ENCODE assay signal across 8 cellular contexts in genomic region chrX:53435997-53436396, GRCh38. TPM values are rescaled to one million over a fixed set of nuclear protein-coding genes. Genes with fewer than 3 reads are reported as not detected.
DNase-seq lines count a peak whose midpoint lies in the region; ATAC-seq and TF ChIP-seq lines count a peak whose summit lies in the region.

No MANE protein-coding gene starts in this region.

- no peaks in the 10 kb centered on the region for H3K36me3 Mint-ChIP-seq in glutamatergic neuron (ENCODE audit: unreplicated experiment)

- H3K4me1 Mint-ChIP-seq in glutamatergic neuron (ENCODE audit: low read depth, unreplicated experiment), result peaks cover 6% of the 10 kb centered on the region

- H3K9me3 Mint-ChIP-seq in glutamatergic neuron (ENCODE audit: unreplicated experiment), result peaks cover 5% of the 10 kb centered on the region

- H3K27me3 ChIP-seq in MG63 (no peaks in the 10 kb centered on the region), SJSA1 (replicated peaks) (no peaks in the 10 kb centered on the region)

- no peak overlapping the region for H3K27ac Mint-ChIP-seq in glutamatergic neuron (ENCODE audit: unreplicated experiment)

- H3K4me3 ChIP-seq in MG63, result no peak overlapping the region
- H3K4me3 ChIP-seq in SJSA1, result no peak overlapping the region

- H3K27ac ChIP-seq in SJSA1, result no peak overlapping the region

- peak; percentile 70 for TF ChIP-seq CTCF in glutamatergic neuron (IDR thresholded peaks at IDR 0.05; ENCODE audit: partially characterized antibody, unreplicated experiment)

- peaks cover 5% of the 10 kb centered on the region for H3K4me1 ChIP-seq in SJSA1 (replicated peaks)

- no peak overlapping the region for H3K4me3 Mint-ChIP-seq in glutamatergic neuron (ENCODE audit: unreplicated experiment)

- DNase-seq in ELR (ENCODE audit: low read depth) (peak; percentile 80), H4 (ENCODE audit: low spot score) (peak; percentile 69), MG63 (peak; percentile 45), SJSA1 (ENCODE audit: low read depth in 1 of 2, low spot score in 2 of 2) (peak; percentile 8 to 50), glutamatergic neuron (peak; percentile 54), retina (peak; percentile 61)
- peak; percentile 55 for DNase-seq in activated gamma-delta T cell treated with anti-CD3 and anti-CD28 coated beads, Interleukin-2, amount 50 U/mL, for 16 hours (ENCODE audit: low read depth)

- peaks cover 6% of the 10 kb centered on the region; the same call in 1 of the 2 replicates for H3K36me3 ChIP-seq in MG63
- peaks cover 9% of the 10 kb centered on the region for H3K36me3 ChIP-seq in SJSA1

- H3K9me3 ChIP-seq in MG63 (no peaks in the 10 kb centered on the region), SJSA1 (replicated peaks) (no peaks in the 10 kb centered on the region)

- no peak for ATAC-seq in HG03457 (IDR thresholded peaks at IDR 0.05; ENCODE audit: unreplicated experiment)

- H3K27me3 Mint-ChIP-seq in glutamatergic neuron (ENCODE audit: unreplicated experiment), result no peaks in the 10 kb centered on the region

RNA-seq across cellular contexts. Expression of gene HSD17B10, which starts 1.8 kb away (rescaled TPM):
- total RNA-seq in H4 (2014; rRNA removed; shearing (Covaris generic)), result 152 TPM in 2 replicates
- 162 and 166 TPM in 2 replicates for total RNA-seq in MG63 (2014; rRNA removed; shearing (Covaris generic); ENCODE audit: low replicate concordance)
- total RNA-seq in SJSA1 (2014; rRNA removed; shearing (Covaris generic)), result 196 and 212 TPM in 2 replicates
- total RNA-seq in glutamatergic neuron (ENCODE audit: unreplicated experiment), result 89.0 TPM

RNA-seq across cellular contexts. Expression of gene RIBC1, which starts 13.3 kb away (rescaled TPM):
- 0.70 and 1.2 TPM in 2 replicates for total RNA-seq in H4 (2014; rRNA removed; shearing (Covaris generic))
- total RNA-seq in MG63 (2014; rRNA removed; shearing (Covaris generic); ENCODE audit: low replicate concordance), result not detected in 2 replicates
- 0.39 and 2.5 TPM in 2 replicates for total RNA-seq in SJSA1 (2014; rRNA removed; shearing (Covaris generic))
- total RNA-seq in glutamatergic neuron (ENCODE audit: unreplicated experiment), result 0.64 TPM

RNA-seq across cellular contexts. Expression of gene SMC1A, which starts 13.5 kb away (rescaled TPM):
- total RNA-seq in H4 (2014; rRNA removed; shearing (Covaris generic)), result 17.7 and 31.8 TPM in 2 replicates
- total RNA-seq in MG63 (2014; rRNA removed; shearing (Covaris generic); ENCODE audit: low replicate concordance), result 5.2 and 9.9 TPM in 2 replicates
- total RNA-seq in SJSA1 (2014; rRNA removed; shearing (Covaris generic)), result 34.4 and 43.9 TPM in 2 replicates
- total RNA-seq in glutamatergic neuron (ENCODE audit: unreplicated experiment), result 48.1 TPM

Comparison
In these comparisons a context has a peak if more than half of its experiments do, and no peak if none do; other contexts are left out.
1. DNase-seq: peak in every context shown above with its lines; median percentile 80 in ELR; 69 in H4; 61 in retina; 55 in activated gamma-delta T cell treated with anti-CD3 and anti-CD28 coated beads, Interleukin-2, amount 50 U/mL, for 16 hours; 54 in glutamatergic neuron; 45 in MG63; 29 in SJSA1.